ENCODE assay signal across 1 cellular context in genomic region chr20:54668271-54669053, GRCh38.
TF ChIP-seq lines count a peak whose summit lies in the region.

No MANE protein-coding gene starts in this region.

TF ChIP-seq in HepG2, 621 proteins besides CTCF, POLR2A, EP300 and RAD21 (continued from another document):
- TF ChIP-seq, protein P1, sequence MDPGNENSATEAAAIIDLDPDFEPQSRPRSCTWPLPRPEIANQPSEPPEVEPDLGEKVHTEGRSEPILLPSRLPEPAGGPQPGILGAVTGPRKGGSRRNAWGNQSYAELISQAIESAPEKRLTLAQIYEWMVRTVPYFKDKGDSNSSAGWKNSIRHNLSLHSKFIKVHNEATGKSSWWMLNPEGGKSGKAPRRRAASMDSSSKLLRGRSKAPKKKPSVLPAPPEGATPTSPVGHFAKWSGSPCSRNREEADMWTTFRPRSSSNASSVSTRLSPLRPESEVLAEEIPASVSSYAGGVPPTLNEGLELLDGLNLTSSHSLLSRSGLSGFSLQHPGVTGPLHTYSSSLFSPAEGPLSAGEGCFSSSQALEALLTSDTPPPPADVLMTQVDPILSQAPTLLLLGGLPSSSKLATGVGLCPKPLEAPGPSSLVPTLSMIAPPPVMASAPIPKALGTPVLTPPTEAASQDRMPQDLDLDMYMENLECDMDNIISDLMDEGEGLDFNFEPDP (CRISPR knock-in tag; conservative IDR thresholded peaks at IDR 0.05) = 0 out of 2 replicates have a peak, but pooled peaks have one; percentile 76
- 0 out of 2 replicates have a peak, but pooled peaks have one; percentile 28 for TF ChIP-seq ZNF251 (CRISPR knock-in tag; IDR thresholded peaks at IDR 0.05)
- no peak for TF ChIP-seq CC2D1A (CRISPR knock-in tag; IDR thresholded peaks at IDR 0.05)
- TF ChIP-seq ZNF546 (CRISPR knock-in tag; conservative IDR thresholded peaks at IDR 0.05) = no peak
- 0 out of 2 replicates have a peak, but pooled peaks have one; percentile 25 for TF ChIP-seq ZNF343 (CRISPR knock-in tag; IDR thresholded peaks at IDR 0.05)
- peak; percentile 46; the same call in 1 of the 2 replicates for TF ChIP-seq ZNF142 (CRISPR knock-in tag; IDR thresholded peaks at IDR 0.05)
- TF ChIP-seq STAG1 (CRISPR knock-in tag; IDR thresholded peaks at IDR 0.05) = peak; percentile 47
- 0 out of 2 replicates have a peak, but pooled peaks have one; percentile 24 for TF ChIP-seq YEATS4 (CRISPR knock-in tag; IDR thresholded peaks at IDR 0.05; ENCODE audit: borderline replicate concordance)
- TF ChIP-seq, protein P2, sequence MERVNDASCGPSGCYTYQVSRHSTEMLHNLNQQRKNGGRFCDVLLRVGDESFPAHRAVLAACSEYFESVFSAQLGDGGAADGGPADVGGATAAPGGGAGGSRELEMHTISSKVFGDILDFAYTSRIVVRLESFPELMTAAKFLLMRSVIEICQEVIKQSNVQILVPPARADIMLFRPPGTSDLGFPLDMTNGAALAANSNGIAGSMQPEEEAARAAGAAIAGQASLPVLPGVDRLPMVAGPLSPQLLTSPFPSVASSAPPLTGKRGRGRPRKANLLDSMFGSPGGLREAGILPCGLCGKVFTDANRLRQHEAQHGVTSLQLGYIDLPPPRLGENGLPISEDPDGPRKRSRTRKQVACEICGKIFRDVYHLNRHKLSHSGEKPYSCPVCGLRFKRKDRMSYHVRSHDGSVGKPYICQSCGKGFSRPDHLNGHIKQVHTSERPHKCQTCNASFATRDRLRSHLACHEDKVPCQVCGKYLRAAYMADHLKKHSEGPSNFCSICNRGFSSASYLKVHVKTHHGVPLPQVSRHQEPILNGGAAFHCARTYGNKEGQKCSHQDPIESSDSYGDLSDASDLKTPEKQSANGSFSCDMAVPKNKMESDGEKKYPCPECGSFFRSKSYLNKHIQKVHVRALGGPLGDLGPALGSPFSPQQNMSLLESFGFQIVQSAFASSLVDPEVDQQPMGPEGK (CRISPR knock-in tag; IDR thresholded peaks at IDR 0.05) = 0 out of 2 replicates have a peak, but pooled peaks have one; percentile 25
- 0 out of 2 replicates have a peak, but pooled peaks have one; percentile 62 for TF ChIP-seq ZNF766 (CRISPR knock-in tag; IDR thresholded peaks at IDR 0.05; ENCODE audit: borderline replicate concordance)
- TF ChIP-seq MTA1 (CRISPR knock-in tag; IDR thresholded peaks at IDR 0.05; ENCODE audit: borderline replicate concordance) = 0 out of 2 replicates have a peak, but pooled peaks have one; percentile 24
- no peak for TF ChIP-seq NFKB2 (CRISPR knock-in tag; IDR thresholded peaks at IDR 0.05; ENCODE audit: borderline replicate concordance)
- 0 out of 2 replicates have a peak, but pooled peaks have one; percentile 23 for TF ChIP-seq ZNF605 (CRISPR knock-in tag; IDR thresholded peaks at IDR 0.05)
- peak; percentile 77 for TF ChIP-seq XRCC5 (optimal IDR thresholded peaks at IDR 0.05; ENCODE audit: low read length)
- peak; percentile 57; the same call in 1 of the 2 replicates for TF ChIP-seq ZNF782 (CRISPR knock-in tag; IDR thresholded peaks at IDR 0.05; ENCODE audit: borderline replicate concordance)
- 0 out of 2 replicates have a peak, but pooled peaks have one; percentile 38 for TF ChIP-seq HES4 (CRISPR knock-in tag; IDR thresholded peaks at IDR 0.05; ENCODE audit: borderline replicate concordance)
- TF ChIP-seq ZBTB20 (CRISPR knock-in tag; IDR thresholded peaks at IDR 0.05; ENCODE audit: borderline replicate concordance, low read depth) = 0 out of 2 replicates have a peak, but pooled peaks have one; percentile 51
- no peak for TF ChIP-seq ZNF431 (CRISPR knock-in tag; IDR thresholded peaks at IDR 0.05; ENCODE audit: borderline replicate concordance, low read depth)
- 0 out of 2 replicates have a peak, but pooled peaks have one; percentile 38 for TF ChIP-seq MTF1 (CRISPR knock-in tag; IDR thresholded peaks at IDR 0.05)
- 0 out of 2 replicates have a peak, but pooled peaks have one; percentile 39 for TF ChIP-seq ZNF230 (CRISPR knock-in tag; IDR thresholded peaks at IDR 0.05)
- TF ChIP-seq ZNF543 (CRISPR knock-in tag; IDR thresholded peaks at IDR 0.05) = 0 out of 2 replicates have a peak, but pooled peaks have one; percentile 30
- 0 out of 2 replicates have a peak, but pooled peaks have one; percentile 35 for TF ChIP-seq ZNF441 (CRISPR knock-in tag; IDR thresholded peaks at IDR 0.05; ENCODE audit: borderline replicate concordance)
- TF ChIP-seq ZNF691 (CRISPR knock-in tag; IDR thresholded peaks at IDR 0.05; ENCODE audit: borderline replicate concordance, low read depth) = 0 out of 2 replicates have a peak, but pooled peaks have one; percentile 49
